12 cellular contexts compared by ENCODE assay signal in genomic region chr1:8006037-8006963, GRCh38. TPM values are rescaled to one million over a fixed set of nuclear protein-coding genes. Genes with fewer than 3 reads are reported as not detected.
A peak's percentile ranks its signal among the peaks of the same experiment; 100 is the strongest.
DNase-seq lines count a peak whose midpoint lies in the region; ATAC-seq, FAIRE-seq and TF ChIP-seq lines count a peak whose summit lies in the region.
"Had no signal": no experiment of that assay in that cellular context is flagged by ENCODE, and none has a peak within 500 bp of the region (broad histone marks: within the 10 kb centered on the region; RNA-seq: fewer than 3 reads in every experiment).

No MANE protein-coding gene starts in this region.

- H3K4me3 Mint-ChIP-seq in stimulated activated memory B cell treated with anti-CD40 and anti-IgM and Interleukin-4, amounts not matched to agents 10 μg/mL and 1 μg/mL and 100 μg/mL, for 72 hours, result no peak overlapping the region
- H3K4me3 Mint-ChIP-seq: natural killer cell treated with Interleukin-12 subunit alpha and Interleukin-12 subunit beta and Interleukin-15 and Interleukin-18, amount 100 ng/mL, for 72 hours had no signal

- H3K9me3 Mint-ChIP-seq in stimulated activated memory B cell treated with anti-CD40 and anti-IgM and Interleukin-4, amounts not matched to agents 10 μg/mL and 1 μg/mL and 100 μg/mL, for 72 hours, result no peaks in the 10 kb centered on the region
- H3K9me3 Mint-ChIP-seq: natural killer cell treated with Interleukin-12 subunit alpha and Interleukin-12 subunit beta and Interleukin-15 and Interleukin-18, amount 100 ng/mL, for 72 hours had no signal

- no peak for TF ChIP-seq POLR2A in heart left ventricle (IDR thresholded peaks at IDR 0.05)
- no peak for TF ChIP-seq POLR2A in vagina (IDR thresholded peaks at IDR 0.05)

- TF ChIP-seq CTCF in left ventricle myocardium inferior (IDR thresholded peaks at IDR 0.05; ENCODE audit: borderline replicate concordance) (no peak), heart left ventricle (IDR thresholded peaks at IDR 0.05) (no peak), RWPE1 (conservative IDR thresholded peaks at IDR 0.05; ENCODE audit: low read depth) (no peak), vagina (IDR thresholded peaks at IDR 0.05) (no peak)

- 95 to 98% (median 97%) methylated on average over 12 of the region's 12 CpGs for WGBS in heart left ventricle, 4 donors

- no peak overlapping the region for H3K27ac Mint-ChIP-seq in stimulated activated memory B cell treated with anti-CD40 and anti-IgM and Interleukin-4, amounts not matched to agents 10 μg/mL and 1 μg/mL and 100 μg/mL, for 72 hours
- H3K27ac Mint-ChIP-seq: natural killer cell treated with Interleukin-12 subunit alpha and Interleukin-12 subunit beta and Interleukin-15 and Interleukin-18, amount 100 ng/mL, for 72 hours had no signal

- H3K36me3 ChIP-seq in left ventricle myocardium inferior (peaks cover 5% of the 10 kb centered on the region), heart left ventricle (peaks cover 0 to 9% (median 0%) of the 10 kb centered on the region in 9 donors), vagina (peaks cover 0 to 24% of the 10 kb centered on the region in 2 donors)

- DNase-seq in left ventricle myocardium inferior, result no peak
- DNase-seq in heart left ventricle, result no peak
- DNase-seq in RWPE1 (ENCODE audit: low spot score), result peak; percentile 41
- DNase-seq in vagina (ENCODE audit: extremely low spot score in 2 of 2), result no peak
- no peak for DNase-seq in activated CD4-positive, CD25-positive, alpha-beta regulatory T cell treated with anti-CD3 and anti-CD28 coated beads, Interleukin-2, amount 50 U/mL, for 72 hours
- DNase-seq: activated naive CD4-positive, alpha-beta T cell treated with anti-CD3 and anti-CD28 coated beads, Interleukin-2, amount 50 U/mL, for 16 hours; NCI-H446; T-helper 9 cell had no signal

- intact Hi-C loops in left ventricle myocardium inferior (cut with micrococcal nuclease), result no loop called here
- intact Hi-C loops in heart left ventricle (cut with DNase I), result no loop called here
- intact Hi-C loops in vagina (cut with DNase I), result no loop called here

- H3K27me3 ChIP-seq in left ventricle myocardium inferior (ENCODE audit: low read depth) (no peaks in the 10 kb centered on the region), heart left ventricle (no peaks in the 10 kb centered on the region), vagina (no peaks in the 10 kb centered on the region)

- peaks cover 18% of the 10 kb centered on the region for H3K36me3 Mint-ChIP-seq in stimulated activated memory B cell treated with anti-CD40 and anti-IgM and Interleukin-4, amounts not matched to agents 10 μg/mL and 1 μg/mL and 100 μg/mL, for 72 hours
- H3K36me3 Mint-ChIP-seq: natural killer cell treated with Interleukin-12 subunit alpha and Interleukin-12 subunit beta and Interleukin-15 and Interleukin-18, amount 100 ng/mL, for 72 hours had no signal

- H3K27me3 Mint-ChIP-seq in stimulated activated memory B cell treated with anti-CD40 and anti-IgM and Interleukin-4, amounts not matched to agents 10 μg/mL and 1 μg/mL and 100 μg/mL, for 72 hours, result no peaks in the 10 kb centered on the region
- H3K27me3 Mint-ChIP-seq: natural killer cell treated with Interleukin-12 subunit alpha and Interleukin-12 subunit beta and Interleukin-15 and Interleukin-18, amount 100 ng/mL, for 72 hours had no signal

- H3K4me1 Mint-ChIP-seq in stimulated activated memory B cell treated with anti-CD40 and anti-IgM and Interleukin-4, amounts not matched to agents 10 μg/mL and 1 μg/mL and 100 μg/mL, for 72 hours, result no peaks in the 10 kb centered on the region

- no peak overlapping the region for H3K4me3 ChIP-seq in left ventricle myocardium inferior
- no peak overlapping the region for H3K4me3 ChIP-seq in heart left ventricle
- H3K4me3 ChIP-seq in vagina, result no peak overlapping the region

- H3K9me3 ChIP-seq in left ventricle myocardium inferior (replicated peaks) (no peaks in the 10 kb centered on the region), heart left ventricle (no peaks in the 10 kb centered on the region), vagina (no peaks in the 10 kb centered on the region)

- peak overlapping the region; percentile 85 for H3K27ac ChIP-seq in left ventricle myocardium inferior (replicated peaks)
- H3K27ac ChIP-seq in heart left ventricle, result peak overlapping the region in 5 of 12 donors; percentile 64 to 85 (median 79)
- H3K27ac ChIP-seq in RWPE1, result peak overlapping the region; percentile 100
- peak overlapping the region; percentile 78 for H3K27ac ChIP-seq in vagina

- POLR2A ChIA-PET in RWPE1 (lab: Yijun Ruan, JAX; ENCODE audit: low non-redundant PET), result no interaction called here

- ATAC-seq in heart left ventricle (no peak), HG03354 (IDR thresholded peaks at IDR 0.05; ENCODE audit: poor library complexity, severe bottlenecking, unreplicated experiment) (no peak)
- ATAC-seq in stimulated activated memory B cell treated with anti-CD40 and anti-IgM and Interleukin-4, amounts not matched to agents 10 μg/mL and 1 μg/mL and 100 μg/mL, for 72 hours, result no peak
- ATAC-seq: natural killer cell treated with Interleukin-12 subunit alpha and Interleukin-12 subunit beta and Interleukin-15 and Interleukin-18, amount 100 ng/mL, for 72 hours had no signal

- H3K4me1 ChIP-seq in left ventricle myocardium inferior (peaks cover 36% of the 10 kb centered on the region), heart left ventricle (peaks cover 5 to 27% (median 20%) of the 10 kb centered on the region in 12 donors), vagina (peaks cover 57% of the 10 kb centered on the region)

- CTCF ChIA-PET in RWPE1 (lab: Yijun Ruan, JAX), result interaction anchor here (0.6 to 1.4 kb wide), 2 partner anchors 9 to 285 kb away, joined by 3 to 6 read pairs; no protein-coding TSS in a partner anchor

- FAIRE-seq in islet of Langerhans (lab: Jason Lieb, UNC), result peak; percentile 86

RNA-seq across cellular contexts. Expression of gene ERRFI1, which starts 19.8 kb away (rescaled TPM):
- total RNA-seq in left ventricle myocardium inferior, result 10.8 TPM
- 10 to 100 TPM in 5 of 9 donors, 1 to 10 TPM in 4; 6.2 to 16.1 (median 12.0) TPM for total RNA-seq in heart left ventricle
- polyA plus RNA-seq in heart left ventricle, result 10 to 100 TPM in 1 of 2 donors, 1 to 10 TPM in 1; 3.8 to 26.0 TPM
- total RNA-seq in vagina, result 160 TPM

RNA-seq across cellular contexts. Expression of gene PARK7, which starts 44.8 kb away (rescaled TPM):
- total RNA-seq in left ventricle myocardium inferior (329 TPM), heart left ventricle (100 to 1,000 TPM; 275 to 406 (median 345) TPM), vagina (119 TPM)
- 100 to 1,000 TPM; 342 to 550 TPM for polyA plus RNA-seq in heart left ventricle
